29 cellular contexts compared by ENCODE assay signal in the genomic region with DNA sequence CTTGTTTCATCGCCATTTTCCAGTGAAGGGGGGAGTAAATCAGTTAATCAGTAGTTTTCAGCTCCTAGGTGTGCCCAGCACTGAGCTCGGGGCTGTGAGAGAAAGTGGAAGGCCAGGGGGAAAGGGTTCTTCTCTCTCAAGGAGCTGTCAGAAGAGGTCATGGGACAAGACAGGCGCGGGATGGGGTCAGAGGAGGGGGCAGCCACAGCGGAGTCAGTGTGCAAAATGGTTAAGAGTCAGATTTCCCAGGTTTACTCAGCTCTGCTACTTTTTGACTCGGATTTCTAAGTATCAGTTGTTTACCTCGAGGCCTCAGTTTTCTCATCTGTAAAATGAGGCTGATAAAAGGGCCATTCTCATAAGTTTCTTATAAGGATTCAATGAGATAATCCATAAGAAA. TPM values are rescaled to one million over a fixed set of nuclear protein-coding genes. Genes with fewer than 3 reads are reported as not detected.
DNase-seq lines count a peak whose midpoint lies in the region; ATAC-seq and TF ChIP-seq lines count a peak whose summit lies in the region.
"Had no signal": no experiment of that assay in that cellular context is flagged by ENCODE, and none has a peak within 500 bp of the region (broad histone marks: within the 10 kb centered on the region; RNA-seq: fewer than 3 reads in every experiment).

No MANE protein-coding gene starts in this region.

- H3K27me3 ChIP-seq in Loucy (ENCODE audit: insufficient read depth, low read length, poor library complexity, severe bottlenecking): no peaks in the 10 kb centered on the region
- H3K27me3 ChIP-seq: ascending aorta had no signal

- intact Hi-C loops in activated naive CD4-positive, alpha-beta T cell treated with anti-CD3 and anti-CD28 coated beads for 36 hours (cut with micrococcal nuclease): no loop called here

- no peaks in the 10 kb centered on the region for H3K9me3 Mint-ChIP-seq in activated naive CD4-positive, alpha-beta T cell treated with anti-CD3 and anti-CD28 coated beads for 36 hours
- no peaks in the 10 kb centered on the region for H3K9me3 Mint-ChIP-seq in activated T-helper 17 cell treated with anti-CD3 and anti-CD28 coated beads, Interleukin-2, amount 50 U/mL, for 72 hours
- H3K9me3 Mint-ChIP-seq in stimulated activated memory B cell treated with anti-CD40 and anti-IgM and Interleukin-4, amounts not matched to agents 10 μg/mL and 1 μg/mL and 100 μg/mL, for 72 hours: no peaks in the 10 kb centered on the region
- H3K9me3 Mint-ChIP-seq: activated naive CD8-positive, alpha-beta T cell treated with anti-CD3 and anti-CD28 coated beads, Interleukin-2, amount 10 ng/mL, durations not matched to agents 7 days and 5 days; central memory CD8-positive, alpha-beta T cell; neural progenitor cell had no signal

- H3K36me3 ChIP-seq in Loucy (ENCODE audit: insufficient read depth, low read length): no peaks in the 10 kb centered on the region
- H3K36me3 ChIP-seq: ascending aorta, esophagus muscularis mucosa, gastrocnemius medialis, neural progenitor cell, tibial artery, WERI-Rb-1 had no signal

- H3K4me3 Mint-ChIP-seq in activated naive CD4-positive, alpha-beta T cell treated with anti-CD3 and anti-CD28 coated beads for 36 hours: no peak overlapping the region
- H3K4me3 Mint-ChIP-seq in activated T-helper 17 cell treated with anti-CD3 and anti-CD28 coated beads, Interleukin-2, amount 50 U/mL, for 72 hours: peak overlapping the region; percentile 48
- H3K4me3 Mint-ChIP-seq in stimulated activated memory B cell treated with anti-CD40 and anti-IgM and Interleukin-4, amounts not matched to agents 10 μg/mL and 1 μg/mL and 100 μg/mL, for 72 hours: no peak overlapping the region
- H3K4me3 Mint-ChIP-seq: central memory CD8-positive, alpha-beta T cell had no signal

- DNase-seq in activated naive CD4-positive, alpha-beta T cell treated with Interleukin-2 at 50 U/mL for 16 hours: peak; percentile 34
- no peak for DNase-seq in activated naive CD4-positive, alpha-beta T cell treated with anti-CD3 and anti-CD28 coated beads for 36 hours
- DNase-seq in medulla oblongata (ENCODE audit: extremely low spot score): no peak
- DNase-seq: activated naive CD8-positive, alpha-beta T cell treated with anti-CD3 and anti-CD28 coated beads, Interleukin-2, amount 10 ng/mL, durations not matched to agents 7 days and 5 days; C1 segment of cervical spinal cord; dermis blood vessel endothelial cell; DMS79; gastrocnemius medialis; GF-D8; Kasumi-1; NCI-H1092; NCI-H187 treated with DMSO at 0.1 percent for 48 hours; NCI-H526; NK-92 treated with Interleukin-12 subunit alpha and Interleukin-12 subunit beta, amount 100 ng/mL, for 24 hours; SHP77 treated with DMSO at 0.1 percent for 48 hours; T1000; WERI-Rb-1 had no signal

- no peaks in the 10 kb centered on the region for H3K27me3 Mint-ChIP-seq in activated naive CD4-positive, alpha-beta T cell treated with anti-CD3 and anti-CD28 coated beads for 36 hours (ENCODE audit: low read depth)
- H3K27me3 Mint-ChIP-seq in activated T-helper 17 cell treated with anti-CD3 and anti-CD28 coated beads, Interleukin-2, amount 50 U/mL, for 72 hours: peaks cover 9% of the 10 kb centered on the region
- peaks cover 2% of the 10 kb centered on the region for H3K27me3 Mint-ChIP-seq in stimulated activated memory B cell treated with anti-CD40 and anti-IgM and Interleukin-4, amounts not matched to agents 10 μg/mL and 1 μg/mL and 100 μg/mL, for 72 hours

- H3K9me2 ChIP-seq in Loucy (replicated peaks; ENCODE audit: low read depth, low read length): no peaks in the 10 kb centered on the region

- peaks cover 23% of the 10 kb centered on the region for H3K4me1 Mint-ChIP-seq in activated naive CD4-positive, alpha-beta T cell treated with anti-CD3 and anti-CD28 coated beads for 36 hours (ENCODE audit: low read depth)
- H3K4me1 Mint-ChIP-seq in activated T-helper 17 cell treated with anti-CD3 and anti-CD28 coated beads, Interleukin-2, amount 50 U/mL, for 72 hours: peaks cover 16% of the 10 kb centered on the region
- H3K4me1 Mint-ChIP-seq in stimulated activated memory B cell treated with anti-CD40 and anti-IgM and Interleukin-4, amounts not matched to agents 10 μg/mL and 1 μg/mL and 100 μg/mL, for 72 hours: peaks cover 31% of the 10 kb centered on the region

- no peaks in the 10 kb centered on the region for H3K9me3 ChIP-seq in Loucy (ENCODE audit: insufficient read depth, low read depth, low read length)
- H3K9me3 ChIP-seq: ascending aorta, esophagus muscularis mucosa, gastrocnemius medialis, tibial artery had no signal

- no peak for TF ChIP-seq CTCF in Loucy (conservative IDR thresholded peaks at IDR 0.05; ENCODE audit: low read length)

- no peaks in the 10 kb centered on the region for H3K36me3 Mint-ChIP-seq in activated naive CD4-positive, alpha-beta T cell treated with anti-CD3 and anti-CD28 coated beads for 36 hours (ENCODE audit: low read depth)
- H3K36me3 Mint-ChIP-seq in activated T-helper 17 cell treated with anti-CD3 and anti-CD28 coated beads, Interleukin-2, amount 50 U/mL, for 72 hours (ENCODE audit: low read depth): no peaks in the 10 kb centered on the region
- no peaks in the 10 kb centered on the region for H3K36me3 Mint-ChIP-seq in stimulated activated memory B cell treated with anti-CD40 and anti-IgM and Interleukin-4, amounts not matched to agents 10 μg/mL and 1 μg/mL and 100 μg/mL, for 72 hours
- H3K36me3 Mint-ChIP-seq: activated naive CD8-positive, alpha-beta T cell treated with anti-CD3 and anti-CD28 coated beads, Interleukin-2, amount 10 ng/mL, durations not matched to agents 7 days and 5 days; neural progenitor cell had no signal

- H3K4me3 ChIP-seq in Loucy (ENCODE audit: low read length, poor library complexity, severe bottlenecking): peak overlapping the region; percentile 74
- H3K4me3 ChIP-seq: ascending aorta, esophagus muscularis mucosa, gastrocnemius medialis, neural progenitor cell, tibial artery had no signal

- CTCF ChIA-PET in activated naive CD4-positive, alpha-beta T cell treated with anti-CD3 and anti-CD28 coated beads for 36 hours (lab: Charles Lee): interaction anchor here (1.2 kb wide), 1 partner anchor 104 kb away, joined by 8 read pairs; no protein-coding TSS in a partner anchor

- H2AFZ ChIP-seq in Loucy (ENCODE audit: low read length): peak overlapping the region; percentile 49; the same call in 1 of the 2 replicates
- H2AFZ ChIP-seq: neural progenitor cell had no signal

- H3K4me1 ChIP-seq in Loucy (ENCODE audit: insufficient read depth, low read length, poor library complexity, severe bottlenecking): peaks cover 71% of the 10 kb centered on the region

- no peak overlapping the region for H3K27ac Mint-ChIP-seq in activated naive CD4-positive, alpha-beta T cell treated with anti-CD3 and anti-CD28 coated beads for 36 hours
- peak overlapping the region; percentile 51 for H3K27ac Mint-ChIP-seq in activated T-helper 17 cell treated with anti-CD3 and anti-CD28 coated beads, Interleukin-2, amount 50 U/mL, for 72 hours
- peak overlapping the region; percentile 70 for H3K27ac Mint-ChIP-seq in stimulated activated memory B cell treated with anti-CD40 and anti-IgM and Interleukin-4, amounts not matched to agents 10 μg/mL and 1 μg/mL and 100 μg/mL, for 72 hours
- H3K27ac Mint-ChIP-seq: neural progenitor cell had no signal

- ATAC-seq in activated T-helper 17 cell treated with anti-CD3 and anti-CD28 coated beads, Interleukin-2, amount 50 U/mL, for 72 hours (replicated peaks): peak; percentile 79
- ATAC-seq in stimulated activated memory B cell treated with anti-CD40 and anti-IgM and Interleukin-4, amounts not matched to agents 10 μg/mL and 1 μg/mL and 100 μg/mL, for 72 hours: no peak
- ATAC-seq in HG03025 (IDR thresholded peaks at IDR 0.05; ENCODE audit: low FRiP score, unreplicated experiment): no peak
- ATAC-seq: gastrocnemius medialis, HepG2, Panc1, sciatic nerve had no signal

- peak overlapping the region; percentile 90 for H3K9ac ChIP-seq in Loucy (ENCODE audit: low read depth, low read length, poor library complexity, severe bottlenecking)
- H3K9ac ChIP-seq: neural progenitor cell had no signal

- H3K79me2 ChIP-seq in Loucy (ENCODE audit: insufficient read depth, low read length): peaks cover 24% of the 10 kb centered on the region

- H4K20me1 ChIP-seq in Loucy (ENCODE audit: insufficient read depth, low read length, poor library complexity, severe bottlenecking): no peaks in the 10 kb centered on the region

- H3K4me2 ChIP-seq in Loucy (ENCODE audit: low read depth, low read length, poor library complexity, severe bottlenecking): peak overlapping the region; percentile 88
- H3K4me2 ChIP-seq: neural progenitor cell had no signal

- H3F3A ChIP-seq in Loucy (ENCODE audit: low read depth): peaks cover 26% of the 10 kb centered on the region

RNA-seq across cellular contexts. Expression of gene XYLT1, which starts 4.3 kb away (rescaled TPM):
- total RNA-seq in activated naive CD4-positive, alpha-beta T cell treated with anti-CD3 and anti-CD28 coated beads for 36 hours: 1 to 10 TPM; 3.3 to 4.5 TPM
- total RNA-seq in activated T-helper 17 cell treated with anti-CD3 and anti-CD28 coated beads, Interleukin-2, amount 50 U/mL, for 72 hours: 10 to 100 TPM; 21.4 to 22.6 TPM
- total RNA-seq: HepG2 had no signal

Comparison
In these comparisons a context has a peak if more than half of its experiments do, and no peak if none do; other contexts are left out.
1. RNA of gene XYLT1, which starts 4.3 kb away (total RNA-seq): 21.4 to 22.6 TPM in activated T-helper 17 cell treated with anti-CD3 and anti-CD28 coated beads, Interleukin-2, amount 50 U/mL, for 72 hours; 3.3 to 4.5 TPM in activated naive CD4-positive, alpha-beta T cell treated with anti-CD3 and anti-CD28 coated beads for 36 hours; every median in the first group is over 4 times any median in the second.